1 cellular context compared by ENCODE assay signal in the genomic region with DNA sequence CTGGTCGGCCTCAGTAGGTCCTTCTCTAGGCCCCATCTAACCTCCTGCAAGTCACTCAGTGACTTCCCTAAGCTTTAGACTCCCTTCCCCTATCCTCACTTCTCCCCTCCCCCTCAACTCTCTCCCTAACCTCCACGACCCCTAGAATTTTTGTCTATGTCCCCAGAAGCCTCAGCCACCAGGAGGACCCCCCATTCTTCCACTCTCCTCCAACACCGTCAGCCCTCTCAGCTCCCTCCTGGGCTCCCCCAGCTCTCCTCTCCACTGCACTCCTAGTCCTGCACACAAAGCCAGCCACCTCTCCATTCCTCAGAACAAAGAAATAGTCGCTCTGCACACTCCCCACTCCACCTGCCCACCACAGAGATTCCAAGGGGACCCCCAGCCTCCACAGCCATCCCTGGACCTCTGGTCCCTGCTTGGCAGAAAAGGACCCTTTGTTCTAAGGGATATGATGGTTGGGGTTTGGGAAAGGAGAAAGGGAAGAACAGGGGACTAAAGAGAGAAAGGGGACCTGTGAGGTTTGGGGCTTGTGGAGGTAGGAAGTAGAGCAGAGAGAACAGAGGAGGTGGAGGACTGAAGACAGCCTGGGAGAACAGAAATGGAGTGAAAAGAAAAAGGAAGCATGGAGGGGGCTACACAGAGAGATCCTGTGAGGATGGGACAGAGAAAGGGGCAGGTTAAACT.
TF ChIP-seq lines count a peak whose summit lies in the region.

No MANE protein-coding gene starts in this region.

TF ChIP-seq in SK-N-SH treated with all-trans-retinoic acid at 6 μM for 48 hours, 23 proteins besides CTCF, POLR2A, EP300 and RAD21 (continued from another document):
- TF ChIP-seq TSHZ2 (CRISPR knock-in tag; IDR thresholded peaks at IDR 0.05) (no peak), SNAI2 (CRISPR knock-in tag; IDR thresholded peaks at IDR 0.05) (no peak), ZNF70 (CRISPR knock-in tag; IDR thresholded peaks at IDR 0.05) (no peak), ARNTL (CRISPR knock-in tag; IDR thresholded peaks at IDR 0.05; ENCODE audit: borderline replicate concordance, low read depth) (no peak), PATZ1 (CRISPR knock-in tag; IDR thresholded peaks at IDR 0.05; ENCODE audit: borderline replicate concordance) (no peak), ESRRG (CRISPR knock-in tag; IDR thresholded peaks at IDR 0.05) (no peak), ZFP30 (CRISPR knock-in tag; IDR thresholded peaks at IDR 0.05) (no peak), ZNF565 (CRISPR knock-in tag; conservative IDR thresholded peaks at IDR 0.05; ENCODE audit: low read depth) (no peak), ZFP3 (CRISPR knock-in tag; IDR thresholded peaks at IDR 0.05) (no peak), ZNF8 (CRISPR knock-in tag; IDR thresholded peaks at IDR 0.05) (no peak), ISL1 (CRISPR knock-in tag; IDR thresholded peaks at IDR 0.05) (no peak)
